8 cellular contexts compared by ENCODE assay signal in genomic region chr2:112481528-112482228, GRCh38. TPM values are rescaled to one million over a fixed set of nuclear protein-coding genes. Genes with fewer than 3 reads are reported as not detected.
DNase-seq lines count a peak whose midpoint lies in the region; ATAC-seq and TF ChIP-seq lines count a peak whose summit lies in the region.

TSS of gene TTL (plus strand) at chr2:112482156. CDS start at chr2:112482345, 189 bp downstream.

- H3K27me3 ChIP-seq in RWPE2 (ENCODE audit: insufficient read depth, poor library complexity, severe bottlenecking) = no peaks in the 10 kb centered on the region

- H3K27me3 Mint-ChIP-seq in nephron progenitor cell (ENCODE audit: low read depth, poor library complexity) = peaks cover 3% of the 10 kb centered on the region
- H3K27me3 Mint-ChIP-seq in stimulated activated naive CD8-positive, alpha-beta T cell treated with anti-CD3 and anti-CD28 coated beads, Interleukin-15, Interleukin-2, amounts not matched to agents 100 ng/mL and 50 ng/mL, for 24 hours = no peaks in the 10 kb centered on the region

- H3K9me3 Mint-ChIP-seq in nephron progenitor cell = no peaks in the 10 kb centered on the region
- H3K9me3 Mint-ChIP-seq in stimulated activated naive CD8-positive, alpha-beta T cell treated with anti-CD3 and anti-CD28 coated beads, Interleukin-15, Interleukin-2, amounts not matched to agents 100 ng/mL and 50 ng/mL, for 24 hours = no peaks in the 10 kb centered on the region

- peak within 1 kb of the TSS; percentile 78 for H3K27ac ChIP-seq in RWPE2 (ENCODE audit: poor library complexity, severe bottlenecking)

- peak within 1 kb of the TSS; percentile 97 for H3K4me3 Mint-ChIP-seq in nephron progenitor cell
- peak within 1 kb of the TSS; percentile 95 for H3K4me3 Mint-ChIP-seq in stimulated activated naive CD8-positive, alpha-beta T cell treated with anti-CD3 and anti-CD28 coated beads, Interleukin-15, Interleukin-2, amounts not matched to agents 100 ng/mL and 50 ng/mL, for 24 hours

- TF ChIP-seq CTCF in RWPE2 (IDR thresholded peaks at IDR 0.05; ENCODE audit: poor library complexity, severe bottlenecking) (no peak), fibroblast of the aortic adventitia (IDR thresholded peaks at IDR 0.05; ENCODE audit: insufficient read depth, low read length) (no peak), nephron progenitor cell (IDR thresholded peaks at IDR 0.05) (no peak)

- H3K36me3 ChIP-seq in RWPE2 (ENCODE audit: low read depth) = peaks cover 15% of the 10 kb centered on the region; the same call in 1 of the 2 replicates

- H3K27ac Mint-ChIP-seq in nephron progenitor cell = peak within 1 kb of the TSS; percentile 97
- peak within 1 kb of the TSS; percentile 92 for H3K27ac Mint-ChIP-seq in stimulated activated naive CD8-positive, alpha-beta T cell treated with anti-CD3 and anti-CD28 coated beads, Interleukin-15, Interleukin-2, amounts not matched to agents 100 ng/mL and 50 ng/mL, for 24 hours

- peak within 1 kb of the TSS; percentile 89 for H3K4me3 ChIP-seq in RWPE2 (ENCODE audit: severe bottlenecking)
- peak within 1 kb of the TSS; percentile 85 for H3K4me3 ChIP-seq in fibroblast of the aortic adventitia (ENCODE audit: low read depth, low read length)

- DNase-seq in DMS 273 (lab: John Stamatoyannopoulos, UW; ENCODE audit: unreplicated experiment) = peak; percentile 92
- DNase-seq in HUDEP-2 (lab: John Stamatoyannopoulos, UW; ENCODE audit: unreplicated experiment in 76 of 76) = peak in 66 of 76 experiments; percentile 6 to 72 (median 54)
- no peak for DNase-seq in RWPE2 (ENCODE audit: low spot score)
- peak; percentile 94 for DNase-seq in activated effector memory CD4-positive, alpha-beta T cell treated with anti-CD3 and anti-CD28 coated beads, Interleukin-2, amount 50 U/mL, for 16 hours
- peak; percentile 51 for DNase-seq in fibroblast of the aortic adventitia (ENCODE audit: low read depth)
- peak; percentile 85 for DNase-seq in nephron progenitor cell

- ATAC-seq in GM21381 (IDR thresholded peaks at IDR 0.05; ENCODE audit: unreplicated experiment) = peak; percentile 61
- peak; percentile 55 for ATAC-seq in RWPE2 (ENCODE audit: low read depth)

- H3K9me3 ChIP-seq in RWPE2 (ENCODE audit: severe bottlenecking) = no peaks in the 10 kb centered on the region

- H3K4me1 ChIP-seq in RWPE2 (ENCODE audit: insufficient read depth, poor library complexity, severe bottlenecking) = peaks cover 4% of the 10 kb centered on the region

- peaks cover 30% of the 10 kb centered on the region for H3K4me1 Mint-ChIP-seq in nephron progenitor cell
- peaks cover 37% of the 10 kb centered on the region for H3K4me1 Mint-ChIP-seq in stimulated activated naive CD8-positive, alpha-beta T cell treated with anti-CD3 and anti-CD28 coated beads, Interleukin-15, Interleukin-2, amounts not matched to agents 100 ng/mL and 50 ng/mL, for 24 hours (ENCODE audit: low read depth)

- peaks cover 31% of the 10 kb centered on the region for H3K36me3 Mint-ChIP-seq in nephron progenitor cell (ENCODE audit: low read depth)
- H3K36me3 Mint-ChIP-seq in stimulated activated naive CD8-positive, alpha-beta T cell treated with anti-CD3 and anti-CD28 coated beads, Interleukin-15, Interleukin-2, amounts not matched to agents 100 ng/mL and 50 ng/mL, for 24 hours (ENCODE audit: low read depth) = peaks cover 25% of the 10 kb centered on the region

RNA-seq across cellular contexts. Expression of gene TTL, which starts in this region (rescaled TPM):
- 33.6 and 75.6 TPM in 2 replicates for total RNA-seq in fibroblast of the aortic adventitia (ENCODE audit: low replicate concordance)
